ENCODE assay signal across 8 cellular contexts in the genomic region with DNA sequence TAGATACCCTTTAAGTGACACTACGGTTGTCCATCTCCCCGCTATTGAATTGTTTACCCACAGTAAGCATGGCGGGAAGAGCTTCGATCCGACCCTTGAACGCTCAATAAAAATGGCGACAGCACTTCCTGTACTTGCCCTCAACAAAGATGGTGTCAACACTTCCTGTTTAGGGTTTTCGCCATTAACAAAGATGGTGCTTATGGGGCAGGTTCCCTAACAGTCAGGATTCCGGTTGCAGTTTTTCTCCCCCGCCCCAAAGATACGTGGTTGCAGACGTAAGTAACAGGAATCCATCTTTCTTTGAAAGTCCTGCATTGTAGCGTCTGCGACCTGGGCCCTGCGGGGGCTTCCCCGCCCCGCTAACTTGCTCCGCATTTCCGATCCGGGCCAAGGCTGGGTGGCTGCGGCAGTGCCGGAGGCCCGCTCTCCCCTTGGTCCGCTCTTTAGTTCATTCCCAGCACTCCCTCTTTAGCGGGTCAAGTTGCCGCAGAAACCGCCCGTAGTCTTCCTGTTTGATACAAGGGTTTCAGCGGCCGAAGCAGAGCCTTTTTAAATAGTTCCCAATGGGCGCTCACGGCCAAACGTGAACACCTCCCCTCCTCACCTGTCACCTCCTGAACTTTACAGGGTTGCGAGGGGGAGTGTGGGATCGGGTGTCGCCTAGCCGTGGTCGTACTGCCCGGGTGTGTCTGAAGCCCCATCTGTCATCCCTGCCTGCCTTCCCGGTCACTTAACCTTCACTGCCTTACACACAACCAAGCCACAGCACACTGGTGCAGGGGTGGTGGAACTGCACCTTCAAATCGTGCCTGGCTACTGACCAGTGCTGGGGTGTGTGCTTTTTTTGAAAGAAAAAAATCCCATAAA. TPM values are rescaled to one million over a fixed set of nuclear protein-coding genes. Genes with fewer than 3 reads are reported as not detected.
A peak's percentile ranks its signal among the peaks of the same experiment; 100 is the strongest.
DNase-seq lines count a peak whose midpoint lies in the region; ATAC-seq and TF ChIP-seq lines count a peak whose summit lies in the region.

A gene (plus strand): TSS at position 181 of the 870 bp plus-strand sequence.

- no peaks in the 10 kb centered on the region for H3K9me3 ChIP-seq in upper lobe of right lung

- in situ Hi-C loops in GM13976 (cut with MboI; ENCODE audit: low sequenced_read_pairs, unreplicated experiment): no loop called here

- peaks cover 10% of the 10 kb centered on the region for H3K4me1 ChIP-seq in upper lobe of right lung

- peak within 1 kb of the TSS; percentile 71 for H3K4me3 ChIP-seq in upper lobe of right lung

- peaks cover 5% of the 10 kb centered on the region for H3K9me3 Mint-ChIP-seq in T-helper 1 cell treated with Interleukin-12 subunit alpha and Interleukin-12 subunit beta and Interleukin-4 antibody, amounts not matched to agents 30 μg/mL and 1 μg/mL, for 36 hours

- TF ChIP-seq CTCF in GM13976 (IDR thresholded peaks at IDR 0.05; ENCODE audit: borderline replicate concordance, control extremely low read depth, extremely low read depth, insufficient read depth, missing control alignments) (no peak), upper lobe of right lung (IDR thresholded peaks at IDR 0.05) (no peak)

- H3K36me3 ChIP-seq in upper lobe of right lung: no peaks in the 10 kb centered on the region

- H3K27ac ChIP-seq in upper lobe of right lung: peak within 1 kb of the TSS; percentile 98

- DNase-seq in GM13976 (ENCODE audit: low spot score): peak; percentile 83
- DNase-seq in NCI-H146 treated with DMSO at 0.1 percent for 48 hours (lab: John Stamatoyannopoulos, UW; ENCODE audit: unreplicated experiment): peak; percentile 95
- peak; percentile 92 for DNase-seq in amniotic stem cell (lab: John Stamatoyannopoulos, UW)
- DNase-seq in left cardiac atrium: peak; percentile 77
- DNase-seq in posterior vena cava (ENCODE audit: low spot score): peak; percentile 90
- DNase-seq in upper lobe of right lung: peak; percentile 85

- peaks cover 39% of the 10 kb centered on the region for H3K4me1 Mint-ChIP-seq in T-helper 1 cell treated with Interleukin-12 subunit alpha and Interleukin-12 subunit beta and Interleukin-4 antibody, amounts not matched to agents 30 μg/mL and 1 μg/mL, for 36 hours (ENCODE audit: low read depth)

- intact Hi-C loops in left cardiac atrium (cut with DNase I): loop anchor here (2.0 to 10.0 kb wide), 4 partner anchors 65 to 107 kb away; a partner anchor contains a TSS
- intact Hi-C loops in posterior vena cava (cut with DNase I): no loop called here
- intact Hi-C loops in upper lobe of right lung (cut with DNase I): no loop called here

- ATAC-seq in HG02870 (IDR thresholded peaks at IDR 0.05; ENCODE audit: unreplicated experiment) (peak; percentile 95), left cardiac atrium (peak; percentile 95 to 97), upper lobe of right lung (peak; percentile 98)

- peak within 1 kb of the TSS; percentile 99 for H3K27ac Mint-ChIP-seq in T-helper 1 cell treated with Interleukin-12 subunit alpha and Interleukin-12 subunit beta and Interleukin-4 antibody, amounts not matched to agents 30 μg/mL and 1 μg/mL, for 36 hours

- peaks cover 14% of the 10 kb centered on the region for H3K36me3 Mint-ChIP-seq in T-helper 1 cell treated with Interleukin-12 subunit alpha and Interleukin-12 subunit beta and Interleukin-4 antibody, amounts not matched to agents 30 μg/mL and 1 μg/mL, for 36 hours (ENCODE audit: low read depth)

- no peaks in the 10 kb centered on the region for H3K27me3 ChIP-seq in upper lobe of right lung

- peak within 1 kb of the TSS; percentile 92 for H3K4me3 Mint-ChIP-seq in T-helper 1 cell treated with Interleukin-12 subunit alpha and Interleukin-12 subunit beta and Interleukin-4 antibody, amounts not matched to agents 30 μg/mL and 1 μg/mL, for 36 hours

- peaks cover 10% of the 10 kb centered on the region for H3K27me3 Mint-ChIP-seq in T-helper 1 cell treated with Interleukin-12 subunit alpha and Interleukin-12 subunit beta and Interleukin-4 antibody, amounts not matched to agents 30 μg/mL and 1 μg/mL, for 36 hours (ENCODE audit: low read depth)

RNA-seq across cellular contexts. Expression of the gene that starts here (rescaled TPM):
- total RNA-seq in left cardiac atrium (10 to 100 TPM; 33.8 to 33.9 TPM), posterior vena cava (10 to 100 TPM; 21.6 to 22.0 TPM), upper lobe of right lung (17.1 TPM)

Comparison
In these comparisons a context has a peak if more than half of its experiments do, and no peak if none do; other contexts are left out.
1. Peak in every context shown above with its lines: DNase-seq, ATAC-seq, H3K4me3 ChIP-seq and H3K27ac ChIP-seq.
2. intact Hi-C loops: an anchor here in left cardiac atrium (2.0 to 10.0 kb wide); none called in posterior vena cava and upper lobe of right lung.